In the genomic region with DNA sequence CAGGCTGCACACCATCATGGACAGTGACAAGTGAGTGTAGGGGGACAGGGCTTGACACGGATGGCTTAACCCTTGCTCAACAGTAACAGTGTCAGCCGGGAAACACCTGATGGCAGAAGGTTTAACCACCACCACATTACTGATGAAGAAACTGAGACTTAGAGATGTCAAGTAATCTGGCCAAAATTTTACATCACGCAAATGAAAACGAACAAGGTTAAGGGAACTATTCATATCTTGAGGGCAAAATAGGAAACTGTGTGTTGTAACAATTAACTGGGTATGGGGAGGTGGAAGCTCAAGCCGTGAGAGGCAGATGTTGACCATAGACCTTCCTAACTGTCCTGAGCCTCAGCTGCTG, we compare ENCODE assay signal across 1 cellular context.
TF ChIP-seq lines count a peak whose summit lies in the region.

No MANE protein-coding gene starts in this region.

TF ChIP-seq in IMR-90, 13 proteins besides CTCF, POLR2A, EP300 and RAD21:
- TF ChIP-seq, protein P1, sequence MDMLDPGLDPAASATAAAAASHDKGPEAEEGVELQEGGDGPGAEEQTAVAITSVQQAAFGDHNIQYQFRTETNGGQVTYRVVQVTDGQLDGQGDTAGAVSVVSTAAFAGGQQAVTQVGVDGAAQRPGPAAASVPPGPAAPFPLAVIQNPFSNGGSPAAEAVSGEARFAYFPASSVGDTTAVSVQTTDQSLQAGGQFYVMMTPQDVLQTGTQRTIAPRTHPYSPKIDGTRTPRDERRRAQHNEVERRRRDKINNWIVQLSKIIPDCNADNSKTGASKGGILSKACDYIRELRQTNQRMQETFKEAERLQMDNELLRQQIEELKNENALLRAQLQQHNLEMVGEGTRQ (IDR thresholded peaks at IDR 0.05; ENCODE audit: low read depth, low read length): no peak
- no peak for TF ChIP-seq RCOR1 (IDR thresholded peaks at IDR 0.05; ENCODE audit: insufficient replicate concordance, low read length)
- no peak for TF ChIP-seq MAFK (IDR thresholded peaks at IDR 0.05; ENCODE audit: low read depth, low read length)
- no peak for TF ChIP-seq BHLHE40 (IDR thresholded peaks at IDR 0.05; ENCODE audit: low read depth, low read length)
- no peak for TF ChIP-seq MXI1 (IDR thresholded peaks at IDR 0.05; ENCODE audit: borderline replicate concordance, low read depth, low read length)
- TF ChIP-seq MAZ (IDR thresholded peaks at IDR 0.05; ENCODE audit: borderline replicate concordance, low read depth, low read length): no peak
- TF ChIP-seq SMC3 (IDR thresholded peaks at IDR 0.05; ENCODE audit: low read depth, low read length): no peak
- TF ChIP-seq CHD1 (IDR thresholded peaks at IDR 0.05; ENCODE audit: low read depth, low read length): no peak
- TF ChIP-seq, protein P2, sequence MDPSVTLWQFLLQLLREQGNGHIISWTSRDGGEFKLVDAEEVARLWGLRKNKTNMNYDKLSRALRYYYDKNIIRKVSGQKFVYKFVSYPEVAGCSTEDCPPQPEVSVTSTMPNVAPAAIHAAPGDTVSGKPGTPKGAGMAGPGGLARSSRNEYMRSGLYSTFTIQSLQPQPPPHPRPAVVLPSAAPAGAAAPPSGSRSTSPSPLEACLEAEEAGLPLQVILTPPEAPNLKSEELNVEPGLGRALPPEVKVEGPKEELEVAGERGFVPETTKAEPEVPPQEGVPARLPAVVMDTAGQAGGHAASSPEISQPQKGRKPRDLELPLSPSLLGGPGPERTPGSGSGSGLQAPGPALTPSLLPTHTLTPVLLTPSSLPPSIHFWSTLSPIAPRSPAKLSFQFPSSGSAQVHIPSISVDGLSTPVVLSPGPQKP (IDR thresholded peaks at IDR 0.05; ENCODE audit: borderline replicate concordance, low read depth, low read length): no peak
